Comparison of ENCODE assay signal across 20 cellular contexts in genomic region chr5:93221-93980, GRCh38. TPM values are rescaled to one million over a fixed set of nuclear protein-coding genes. Genes with fewer than 3 reads are reported as not detected.
A peak's percentile ranks its signal among the peaks of the same experiment; 100 is the strongest.
DNase-seq lines count a peak whose midpoint lies in the region; ATAC-seq, FAIRE-seq and TF ChIP-seq lines count a peak whose summit lies in the region.
"Had no signal": no experiment of that assay in that cellular context is flagged by ENCODE, and none has a peak within 500 bp of the region (broad histone marks: within the 10 kb centered on the region; RNA-seq: fewer than 3 reads in every experiment).

No MANE protein-coding gene starts in this region.

- no peak for TF ChIP-seq EP300 in HepG2 (IDR thresholded peaks at IDR 0.05; ENCODE audit: low read depth in 2 of 2, low read length in 2 of 2)
- TF ChIP-seq EP300 in HepG2 (CRISPR knock-in tag; IDR thresholded peaks at IDR 0.05; ENCODE audit: borderline replicate concordance), result no peak

- FAIRE-seq in HepG2 (lab: Jason Lieb, UNC), result no peak
- FAIRE-seq: G401.6 had no signal

- peaks cover 13% of the 10 kb centered on the region for H3K79me1 ChIP-seq in neuronal stem cell (ENCODE audit: low read depth, low read length)

- POLR2A ChIA-PET in HepG2 (lab: Yijun Ruan, JAX), result no interaction called here

- H3K4me1 ChIP-seq in HUES6 (ENCODE audit: control insufficient read depth, insufficient read depth, low read length) (peaks cover 26% of the 10 kb centered on the region), neuronal stem cell (ENCODE audit: control insufficient read depth in 2 of 2, insufficient read depth in 1 of 2, low read depth in 1 of 2, low read length in 2 of 2) (peaks cover 2 to 23% of the 10 kb centered on the region in 2 donors), HepG2 (ENCODE audit: insufficient read depth, low read length) (no peaks in the 10 kb centered on the region)
- H3K4me1 ChIP-seq: vagina had no signal

- TF ChIP-seq RAD21 in HepG2 (CRISPR knock-in tag; IDR thresholded peaks at IDR 0.05), result no peak

- no peak overlapping the region for H2BK120ac ChIP-seq in neuronal stem cell (ENCODE audit: low read depth, low read length)

- no peak overlapping the region for H3K14ac ChIP-seq in neuronal stem cell (ENCODE audit: low read length)

- H2BK5ac ChIP-seq in neuronal stem cell (ENCODE audit: low read length), result no peak overlapping the region

- CTCF ChIA-PET in HepG2 (lab: Yijun Ruan, JAX; ENCODE audit: low intra/inter-chr PET ratio, low total read pairs), result no interaction called here

- no peaks in the 10 kb centered on the region for H4K20me1 ChIP-seq in HepG2 (ENCODE audit: insufficient read depth, low read length)

- ATAC-seq in HG03460 (IDR thresholded peaks at IDR 0.05; ENCODE audit: unreplicated experiment) (no peak), HepG2 (no peak)

- H3K23ac ChIP-seq in neuronal stem cell (ENCODE audit: low read depth, low read length, poor library complexity), result no peak overlapping the region

- H3K9ac ChIP-seq in HUES6 (ENCODE audit: low read length), result peak overlapping the region; percentile 44
- no peak overlapping the region for H3K9ac ChIP-seq in neuronal stem cell (ENCODE audit: low read depth, low read length, poor library complexity)
- H3K9ac ChIP-seq in HepG2 (ENCODE audit: insufficient read depth, low read depth, low read length), result no peak overlapping the region

- H3K4me2 ChIP-seq in neuronal stem cell (ENCODE audit: insufficient read depth, low read length, poor library complexity, severe bottlenecking), result peak overlapping the region; percentile 51
- no peak overlapping the region for H3K4me2 ChIP-seq in HepG2 (ENCODE audit: low read depth, low read length)

- H3K4me3 ChIP-seq in HUES6 (ENCODE audit: low read depth, low read length) (peak overlapping the region; percentile 63), iPS-11a (ENCODE audit: low read depth, low read length) (peak overlapping the region; percentile 38), neuronal stem cell (ENCODE audit: low read length in 2 of 2) (no peak overlapping the region), foreskin fibroblast (ENCODE audit: low read depth in 1 of 2, low read length in 2 of 2) (no peak overlapping the region), HepG2 (replicated peaks in 1 of 3; ENCODE audit: insufficient read depth in 1 of 3, low read depth in 2 of 3, low read length in 3 of 3) (no peak overlapping the region)

- peak overlapping the region; percentile 4 for H3K18ac ChIP-seq in neuronal stem cell (ENCODE audit: low read length)

- no peak overlapping the region for H4K8ac ChIP-seq in neuronal stem cell (ENCODE audit: low read depth, low read length)

- in situ Hi-C loops in HepG2 (cut with HindIII; ENCODE audit: extremely low pct_ligation_motif_present, low pct_unique_long_range_greater_than_20kb), result no loop called here

- no peaks in the 10 kb centered on the region for H3K9me3 ChIP-seq in HUES6 (ENCODE audit: control insufficient read depth, insufficient read depth, low read depth, low read length)
- H3K9me3 ChIP-seq in neuronal stem cell (replicated peaks in 1 of 2; ENCODE audit: control insufficient read depth in 2 of 2, insufficient read depth in 1 of 2, low read depth in 1 of 2, low read length in 2 of 2), result peaks cover 7 to 17% of the 10 kb centered on the region in 2 donors
- H3K9me3 ChIP-seq in HepG2 (ENCODE audit: low read length), result no peaks in the 10 kb centered on the region
- H3K9me3 ChIP-seq: vagina had no signal

- TF ChIP-seq CTCF in foreskin fibroblast (IDR thresholded peaks at IDR 0.05; ENCODE audit: low read depth, low read length) (no peak), HepG2 (CRISPR knock-in tag; IDR thresholded peaks at IDR 0.05) (no peak)

- H4K91ac ChIP-seq in neuronal stem cell (ENCODE audit: low read depth, low read length, poor library complexity), result no peak overlapping the region

- H3K27me3 ChIP-seq in HUES6 (ENCODE audit: control insufficient read depth, insufficient read depth, low read length) (peaks cover 19% of the 10 kb centered on the region; the same call in 1 of the 2 replicates), neuronal stem cell (ENCODE audit: control insufficient read depth in 3 of 3, insufficient read depth in 3 of 3, low read depth in 1 of 3, low read length in 3 of 3) (no peaks in the 10 kb centered on the region), HepG2 (ENCODE audit: control insufficient read depth in 1 of 2, insufficient read depth in 2 of 2, low read length in 2 of 2) (peaks cover 12 to 64% of the 10 kb centered on the region in 2 experiments)
- H3K27me3 ChIP-seq: vagina had no signal

- no CpG with 5 or more reads among the region's 15 CpGs for WGBS in neuronal stem cell (ENCODE audit: extremely low coverage in 2 of 2, insufficient read length in 2 of 2, insufficient replicate concordance in 1 of 2), 2 donors
- WGBS in HepG2 (ENCODE audit: low lambda C conversion rate), result 61% methylated on average over 12 of the region's 15 CpGs

- DNase-seq in ELF-1 (ENCODE audit: low read depth, low spot score), result peak; percentile 60
- DNase-seq in neuronal stem cell (ENCODE audit: low spot score), result no peak
- DNase-seq in NCI-H1436 treated with DMSO at 0.1 percent for 48 hours (lab: John Stamatoyannopoulos, UW), result no peak
- DNase-seq in foreskin fibroblast, result no peak
- DNase-seq in HepG2 (ENCODE audit: low spot score), result no peak
- DNase-seq: activated CD4-positive, alpha-beta T cell treated with anti-CD3 and anti-CD28 coated beads, Interleukin-2, amount 50 U/mL, for 4 hours; activated CD8-positive, alpha-beta memory T cell treated with anti-CD3 and anti-CD28 coated beads, Interleukin-2, amount 50 U/mL, for 48 hours; activated effector memory CD4-positive, alpha-beta T cell treated with Interleukin-2 at 50 U/mL for 16 hours; C1 segment of cervical spinal cord; effector CD8-positive, alpha-beta T cell; foreskin melanocyte; hypothalamus; mammary epithelial cell; NCI-H524 treated with DMSO at 0.1 percent for 48 hours; WERI-Rb-1 had no signal

- no peak overlapping the region for H3K4ac ChIP-seq in neuronal stem cell (ENCODE audit: low read length)

- intact Hi-C loops in HepG2 (cut with micrococcal nuclease; ENCODE audit: unreplicated experiment), result no loop called here

- no peak for TF ChIP-seq POLR2A in HepG2 (IDR thresholded peaks at IDR 0.05; ENCODE audit: insufficient read depth in 1 of 2, low read depth in 2 of 2, low read length in 2 of 2)

- H2BK12ac ChIP-seq in neuronal stem cell (ENCODE audit: low read length), result no peak overlapping the region

- no peaks in the 10 kb centered on the region for H3K79me2 ChIP-seq in HepG2 (ENCODE audit: insufficient read depth, low read length)

- no peak overlapping the region for H2BK15ac ChIP-seq in neuronal stem cell (ENCODE audit: low read length)

- no TSS peak for BruUV-seq in HepG2 (replicated peaks; lab: Mats Ljungman, UMichigan)

- peak overlapping the region; percentile 30 for H2AK5ac ChIP-seq in neuronal stem cell (ENCODE audit: low read depth, low read length)

- H2AFZ ChIP-seq in neuronal stem cell (ENCODE audit: low read length) (no peak overlapping the region), HepG2 (ENCODE audit: low read length) (no peak overlapping the region)

- H3K27ac ChIP-seq in HUES6 (ENCODE audit: low read depth, low read length), result no peak overlapping the region
- H3K27ac ChIP-seq in neuronal stem cell (replicated peaks; ENCODE audit: low read length), result no peak overlapping the region
- H3K27ac ChIP-seq in HepG2 (ENCODE audit: extremely low read length, insufficient read depth, low read length), result no peak overlapping the region
- H3K27ac ChIP-seq: vagina, WERI-Rb-1 had no signal

- H3K36me3 ChIP-seq in HUES6 (ENCODE audit: control insufficient read depth, insufficient read depth, low read length), result peaks cover 17% of the 10 kb centered on the region
- peaks cover 18 to 31% of the 10 kb centered on the region in 2 donors for H3K36me3 ChIP-seq in neuronal stem cell (replicated peaks in 1 of 2; ENCODE audit: control insufficient read depth in 2 of 2, insufficient read depth in 2 of 2, low read length in 2 of 2)
- no peaks in the 10 kb centered on the region for H3K36me3 ChIP-seq in HepG2 (replicated peaks in 1 of 2; ENCODE audit: control insufficient read depth in 1 of 2, insufficient read depth in 2 of 2, low read length in 2 of 2)
- H3K36me3 ChIP-seq: vagina, WERI-Rb-1 had no signal

TF ChIP-seq in HepG2, 621 proteins besides CTCF, POLR2A, EP300 and RAD21 (continues in another document):
- TF ChIP-seq ZNF547 (CRISPR knock-in tag; IDR thresholded peaks at IDR 0.05) (no peak), ATF4 (CRISPR knock-in tag; IDR thresholded peaks at IDR 0.05) (no peak)

RNA-seq across cellular contexts. Expression of gene PLEKHG4B, which starts 1.4 kb away (rescaled TPM):
- 46.5 TPM for polyA plus RNA-seq in neuronal stem cell (2013, experiment 1 of 2)
- polyA plus RNA-seq in neuronal stem cell (2013, experiment 2 of 2), result 48.4 TPM
- total RNA-seq in HepG2 (2016; rRNA removed; fragmentation: Illumina TruSeq; extraction: Trizol), result 0.09 TPM in 1 of 2 replicates, not detected in the other
- not detected in 2 replicates for total RNA-seq in HepG2 (2016; cell fraction: cytosol; rRNA removed; fragmentation: Illumina TruSeq; extraction: Trizol; ENCODE audit: low read depth)
- not detected in 2 replicates for total RNA-seq in HepG2 (2016; cell fraction: insoluble cytoplasmic fraction; rRNA removed; fragmentation: Illumina TruSeq; extraction: Trizol)
- total RNA-seq in HepG2 (2016; cell fraction: membrane; rRNA removed; fragmentation: Illumina TruSeq; extraction: Trizol), result not detected in 2 replicates
- not detected in 2 replicates for total RNA-seq in HepG2 (2016; cell fraction: nucleus; rRNA removed; fragmentation: Illumina TruSeq; extraction: Trizol)
- 0.04 TPM in 1 of 2 replicates, not detected in the other for polyA plus RNA-seq in HepG2 (2011; rRNA removed)
- polyA plus RNA-seq in HepG2 (2011; cell fraction: cytosol; rRNA removed), result 0.04 TPM in 1 of 2 replicates, not detected in the other
- polyA plus RNA-seq in HepG2 (2011; cell fraction: nucleus; rRNA removed), result 0.16 TPM in 1 of 2 replicates, not detected in the other
- 0.05 TPM in 1 of 2 replicates, not detected in the other for polyA plus RNA-seq in HepG2 (2012)
- not detected in 2 replicates for polyA plus RNA-seq in HepG2 (2016; cell fraction: cytosol; fragmentation: Illumina TruSeq; extraction: Trizol; ENCODE audit: low read depth)
- not detected in 2 replicates for polyA plus RNA-seq in HepG2 (2016; cell fraction: insoluble cytoplasmic fraction; fragmentation: Illumina TruSeq; extraction: Trizol; ENCODE audit: low read depth)
- polyA plus RNA-seq in HepG2 (2016; cell fraction: membrane; fragmentation: Illumina TruSeq; extraction: Trizol; ENCODE audit: low read depth), result not detected in 2 replicates
- polyA plus RNA-seq in HepG2 (2016; cell fraction: nucleus; fragmentation: Illumina TruSeq; extraction: Trizol; ENCODE audit: insufficient read depth, low read depth), result not detected in 2 replicates
- not detected in 2 replicates for polyA minus RNA-seq in HepG2 (2011; rRNA and poly(A)+ RNA removed; ENCODE audit: low replicate concordance)
- not detected in 2 replicates for polyA minus RNA-seq in HepG2 (2011; cell fraction: cytosol; rRNA and poly(A)+ RNA removed)
- 0.13 TPM in 1 of 2 replicates, not detected in the other for polyA minus RNA-seq in HepG2 (2011; cell fraction: nucleus; rRNA and poly(A)+ RNA removed)

Comparison
In these comparisons a context has a peak if more than half of its experiments do, and no peak if none do; other contexts are left out.
1. H3K4me3 ChIP-seq: peak in HUES6 (single experiment) and iPS-11a (single experiment); none in neuronal stem cell (0 of 2), foreskin fibroblast (0 of 2) and HepG2 (0 of 3).